ENCODE assay signal across 20 cellular contexts in the genomic region with DNA sequence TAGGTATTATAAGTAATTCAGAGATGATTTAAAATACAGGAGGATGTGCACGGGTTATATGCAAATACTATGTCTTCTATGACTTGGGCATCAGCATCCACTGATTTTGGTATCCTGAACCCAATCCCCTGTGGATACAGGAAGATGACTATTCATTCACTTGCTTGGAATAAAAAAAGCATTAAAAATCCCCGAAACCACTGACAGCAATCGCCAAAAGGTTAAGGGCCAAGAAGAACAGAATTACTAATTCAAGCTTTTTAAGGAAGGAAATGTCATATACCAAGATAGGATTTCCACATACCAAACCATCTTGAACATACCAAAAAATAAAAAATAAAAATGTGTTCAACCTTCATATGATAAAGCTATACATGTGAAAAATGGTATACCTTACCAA.
"Had no signal": no experiment of that assay in that cellular context is flagged by ENCODE, and none has a peak within 500 bp of the region (broad histone marks: within the 10 kb centered on the region; RNA-seq: fewer than 3 reads in every experiment).

No MANE protein-coding gene starts in this region.

- H3K27me3 Mint-ChIP-seq: memory B cell; natural killer cell treated with Interleukin-12 subunit alpha and Interleukin-12 subunit beta and Interleukin-15 and Interleukin-18, amount 100 ng/mL, for 72 hours had no signal

- DNase-seq: colonic mucosa; effector CD4-positive, alpha-beta T cell; immature natural killer cell; left lung; lower lobe of right lung; nucleus accumbens; psoas muscle; retina; sigmoid colon; stimulated activated CD4-positive, alpha-beta T cell treated with anti-CD3 and anti-CD28 coated beads, Interleukin-2, amount 100 ng/mL, for 48 hours; stimulated activated naive CD8-positive, alpha-beta T cell treated with anti-CD3 and anti-CD28 coated beads, Interleukin-15, Interleukin-2, amounts not matched to agents 100 U/mL and 50 U/mL, for 24 hours; tibial artery; upper lobe of left lung; uterus had no signal

- H3K27me3 ChIP-seq: colonic mucosa, left lung, neural progenitor cell, sigmoid colon, tibial artery, upper lobe of left lung, uterus had no signal

- H3K36me3 Mint-ChIP-seq: immature natural killer cell; memory B cell; mesothelial cell of epicardium; natural killer cell treated with Interleukin-12 subunit alpha and Interleukin-12 subunit beta and Interleukin-15 and Interleukin-18, amount 100 ng/mL, for 72 hours had no signal

- H3K27ac Mint-ChIP-seq: memory B cell; mesothelial cell of epicardium; natural killer cell treated with Interleukin-12 subunit alpha and Interleukin-12 subunit beta and Interleukin-15 and Interleukin-18, amount 100 ng/mL, for 72 hours; neural progenitor cell had no signal

- H3K4me3 Mint-ChIP-seq: immature natural killer cell; memory B cell; mesothelial cell of epicardium; natural killer cell treated with Interleukin-12 subunit alpha and Interleukin-12 subunit beta and Interleukin-15 and Interleukin-18, amount 100 ng/mL, for 72 hours; neural progenitor cell had no signal

- ATAC-seq: esophagus mucosa; left lung; lower lobe of right lung; natural killer cell treated with Interleukin-12 subunit alpha and Interleukin-12 subunit beta and Interleukin-15 and Interleukin-18, amount 100 ng/mL, for 72 hours; stimulated activated naive CD8-positive, alpha-beta T cell treated with anti-CD3 and anti-CD28 coated beads, Interleukin-15, Interleukin-2, amounts not matched to agents 100 U/mL and 50 U/mL, for 24 hours had no signal

- H3K9me3 Mint-ChIP-seq: immature natural killer cell; memory B cell; mesothelial cell of epicardium; natural killer cell treated with Interleukin-12 subunit alpha and Interleukin-12 subunit beta and Interleukin-15 and Interleukin-18, amount 100 ng/mL, for 72 hours had no signal

- H3K27ac ChIP-seq: colonic mucosa, left lung, lower lobe of right lung, neural progenitor cell, psoas muscle, sigmoid colon, tibial artery, upper lobe of left lung, uterus had no signal

- H3K4me1 ChIP-seq: colonic mucosa had no signal

- H3K4me2 ChIP-seq: neural progenitor cell, smooth muscle cell had no signal

- H3K4me3 ChIP-seq: colonic mucosa, left lung, lower lobe of right lung, neural progenitor cell, psoas muscle, sigmoid colon, smooth muscle cell, tibial artery, upper lobe of left lung, uterus had no signal

- H3K9ac ChIP-seq: neural progenitor cell had no signal

- H2AFZ ChIP-seq: neural progenitor cell had no signal

- H3K9me3 ChIP-seq: colonic mucosa, left lung, lower lobe of right lung, psoas muscle, sigmoid colon, tibial artery, upper lobe of left lung, uterus had no signal

- H3K36me3 ChIP-seq: colonic mucosa, left lung, lower lobe of right lung, neural progenitor cell, sigmoid colon, tibial artery, upper lobe of left lung, uterus had no signal
